8 cellular contexts compared by ENCODE assay signal in the genomic region with DNA sequence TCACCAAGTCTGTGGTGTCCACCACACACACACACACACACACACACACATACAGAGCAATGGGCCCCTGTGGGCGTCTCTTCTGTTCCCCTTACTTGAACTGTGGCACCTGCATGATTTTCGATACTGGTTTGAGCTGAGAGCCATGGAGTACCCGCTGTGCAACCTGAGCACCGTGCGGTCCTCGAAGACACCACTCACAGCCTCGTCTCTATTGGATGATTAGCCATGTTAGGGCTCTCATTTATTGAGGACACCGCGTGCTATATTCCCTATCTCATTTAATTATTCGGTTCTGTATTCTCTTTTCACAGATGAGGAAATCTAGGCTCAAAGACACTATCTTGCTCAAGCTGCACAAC. TPM values are rescaled to one million over a fixed set of nuclear protein-coding genes. Genes with fewer than 3 reads are reported as not detected.
DNase-seq lines count a peak whose midpoint lies in the region; ATAC-seq and TF ChIP-seq lines count a peak whose summit lies in the region.

No MANE protein-coding gene starts in this region.

- H3K79me2 ChIP-seq in GM23338 (replicated peaks; ENCODE audit: insufficient read depth): peaks cover 19% of the 10 kb centered on the region

- H3K4me3 Mint-ChIP-seq in GM23338: peak overlapping the region; percentile 67
- H3K4me3 Mint-ChIP-seq in activated naive CD8-positive, alpha-beta T cell treated with anti-CD3 and anti-CD28 coated beads for 36 hours: peak overlapping the region; percentile 47
- H3K4me3 Mint-ChIP-seq in memory B cell: peak overlapping the region; percentile 52

- H4K20me1 ChIP-seq in GM23338 (replicated peaks; ENCODE audit: insufficient read depth): peaks cover 5% of the 10 kb centered on the region; the same call in 1 of the 2 replicates

- intact Hi-C loops in A673 (cut with micrococcal nuclease; ENCODE audit: unreplicated experiment): no loop called here

- ATAC-seq in GM23338: peak; percentile 26
- no peak for ATAC-seq in memory B cell (ENCODE audit: low read depth)
- ATAC-seq in GM21576 (IDR thresholded peaks at IDR 0.05; ENCODE audit: unreplicated experiment): no peak

- DNase-seq in A673 (ENCODE audit: low spot score) (peak; percentile 6), GM23338 (ENCODE audit: low spot score) (peak; percentile 46), memory B cell (ENCODE audit: low spot score in 2 of 2) (no peak), GM19240 (ENCODE audit: insufficient read length, low spot score) (no peak), GDM1 (lab: John Stamatoyannopoulos, UW) (no peak), NOMO-1 treated with DMSO at 0.1 percent for 48 hours (lab: John Stamatoyannopoulos, UW; ENCODE audit: unreplicated experiment) (no peak)
- DNase-seq in activated naive CD8-positive, alpha-beta T cell treated with anti-CD3 and anti-CD28 coated beads for 36 hours: no peak

- H3K27me3 Mint-ChIP-seq in GM23338 (ENCODE audit: insufficient read depth, low read depth, poor library complexity) (peaks cover 27% of the 10 kb centered on the region), memory B cell (peaks cover 33% of the 10 kb centered on the region)
- H3K27me3 Mint-ChIP-seq in activated naive CD8-positive, alpha-beta T cell treated with anti-CD3 and anti-CD28 coated beads for 36 hours: peaks cover 58% of the 10 kb centered on the region

- H3K36me3 Mint-ChIP-seq in GM23338 (ENCODE audit: low read depth) (no peaks in the 10 kb centered on the region; the same call in 2 of the 3 replicates), memory B cell (no peaks in the 10 kb centered on the region)
- no peaks in the 10 kb centered on the region for H3K36me3 Mint-ChIP-seq in activated naive CD8-positive, alpha-beta T cell treated with anti-CD3 and anti-CD28 coated beads for 36 hours

- H3K36me3 ChIP-seq in A673 (ENCODE audit: insufficient read depth, low read length, poor library complexity, severe bottlenecking): no peaks in the 10 kb centered on the region
- no peaks in the 10 kb centered on the region for H3K36me3 ChIP-seq in GM23338 (ENCODE audit: insufficient read depth)

- TF ChIP-seq CTCF in A673 (conservative IDR thresholded peaks at IDR 0.05; ENCODE audit: low read depth, low read length) (no peak), GM23338 (conservative IDR thresholded peaks at IDR 0.05; ENCODE audit: low read depth in 2 of 2) (no peak)

- H3K27me3 ChIP-seq in A673 (replicated peaks; ENCODE audit: insufficient read depth, low read depth, low read length, poor library complexity) (no peaks in the 10 kb centered on the region), GM23338 (ENCODE audit: insufficient read depth) (peaks cover 45% of the 10 kb centered on the region)

- peak overlapping the region; percentile 80 for H3K4me3 ChIP-seq in A673 (ENCODE audit: low read depth, low read length, poor library complexity, severe bottlenecking)
- peak overlapping the region; percentile 83 for H3K4me3 ChIP-seq in GM23338

- BruUV-seq in A673 (replicated peaks; lab: Mats Ljungman, UMichigan): no TSS peak

- no peaks in the 10 kb centered on the region for H3K9me3 ChIP-seq in A673 (ENCODE audit: low read depth, low read length, poor library complexity, severe bottlenecking)

- POLR2A ChIA-PET in A673 (lab: Charles Lee; ENCODE audit: low non-redundant PET): interaction anchor here (0.5 kb wide), 2 partner anchors 252 to 314 kb away, joined by 3 to 4 read pairs; no protein-coding TSS in a partner anchor

- peaks cover 18% of the 10 kb centered on the region for H3K4me1 Mint-ChIP-seq in GM23338
- peaks cover 6% of the 10 kb centered on the region for H3K4me1 Mint-ChIP-seq in activated naive CD8-positive, alpha-beta T cell treated with anti-CD3 and anti-CD28 coated beads for 36 hours
- H3K4me1 Mint-ChIP-seq in memory B cell: peaks cover 7% of the 10 kb centered on the region

- H3K9me2 ChIP-seq in GM23338 (ENCODE audit: insufficient read depth): no peaks in the 10 kb centered on the region

- peak overlapping the region; percentile 89 for H3K4me2 ChIP-seq in GM23338

- H2AFZ ChIP-seq in GM23338: peak overlapping the region; percentile 93

- H3K27ac ChIP-seq in A673 (ENCODE audit: low read depth, low read length, poor library complexity, severe bottlenecking) (no peak overlapping the region), GM23338 (ENCODE audit: low read depth) (no peak overlapping the region)

- H3K4me1 ChIP-seq in A673 (ENCODE audit: insufficient read depth, low read length, poor library complexity, severe bottlenecking): no peaks in the 10 kb centered on the region
- H3K4me1 ChIP-seq in GM23338 (ENCODE audit: insufficient read depth): peaks cover 18% of the 10 kb centered on the region; the same call in 1 of the 2 replicates

- H3K27ac Mint-ChIP-seq in GM23338 (no peak overlapping the region), memory B cell (no peak overlapping the region)
- no peak overlapping the region for H3K27ac Mint-ChIP-seq in activated naive CD8-positive, alpha-beta T cell treated with anti-CD3 and anti-CD28 coated beads for 36 hours

- CTCF ChIA-PET in A673 (lab: Charles Lee): interaction anchor here (0.5 kb wide), 1 partner anchor 11 kb away, joined by 3 read pairs; no protein-coding TSS in a partner anchor

- H3K9me3 Mint-ChIP-seq in GM23338 (no peaks in the 10 kb centered on the region), memory B cell (peaks cover 9% of the 10 kb centered on the region)
- H3K9me3 Mint-ChIP-seq in activated naive CD8-positive, alpha-beta T cell treated with anti-CD3 and anti-CD28 coated beads for 36 hours: no peaks in the 10 kb centered on the region

- H3F3A ChIP-seq in GM23338 (replicated peaks; ENCODE audit: low read depth): peaks cover 2% of the 10 kb centered on the region; the same call in 1 of the 2 replicates

TF ChIP-seq in GM23338, 12 proteins besides CTCF, POLR2A, EP300 and RAD21 (continues in another document):
- no peak for TF ChIP-seq NANOG (IDR thresholded peaks at IDR 0.05; ENCODE audit: borderline replicate concordance)
- no peak for TF ChIP-seq STAT1 (IDR thresholded peaks at IDR 0.05; ENCODE audit: unreplicated experiment)
- TF ChIP-seq, protein P1, sequence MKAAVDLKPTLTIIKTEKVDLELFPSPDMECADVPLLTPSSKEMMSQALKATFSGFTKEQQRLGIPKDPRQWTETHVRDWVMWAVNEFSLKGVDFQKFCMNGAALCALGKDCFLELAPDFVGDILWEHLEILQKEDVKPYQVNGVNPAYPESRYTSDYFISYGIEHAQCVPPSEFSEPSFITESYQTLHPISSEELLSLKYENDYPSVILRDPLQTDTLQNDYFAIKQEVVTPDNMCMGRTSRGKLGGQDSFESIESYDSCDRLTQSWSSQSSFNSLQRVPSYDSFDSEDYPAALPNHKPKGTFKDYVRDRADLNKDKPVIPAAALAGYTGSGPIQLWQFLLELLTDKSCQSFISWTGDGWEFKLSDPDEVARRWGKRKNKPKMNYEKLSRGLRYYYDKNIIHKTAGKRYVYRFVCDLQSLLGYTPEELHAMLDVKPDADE (IDR thresholded peaks at IDR 0.05): no peak
- TF ChIP-seq JUNB (IDR thresholded peaks at IDR 0.05; ENCODE audit: unreplicated experiment): no peak
- TF ChIP-seq, protein P2, sequence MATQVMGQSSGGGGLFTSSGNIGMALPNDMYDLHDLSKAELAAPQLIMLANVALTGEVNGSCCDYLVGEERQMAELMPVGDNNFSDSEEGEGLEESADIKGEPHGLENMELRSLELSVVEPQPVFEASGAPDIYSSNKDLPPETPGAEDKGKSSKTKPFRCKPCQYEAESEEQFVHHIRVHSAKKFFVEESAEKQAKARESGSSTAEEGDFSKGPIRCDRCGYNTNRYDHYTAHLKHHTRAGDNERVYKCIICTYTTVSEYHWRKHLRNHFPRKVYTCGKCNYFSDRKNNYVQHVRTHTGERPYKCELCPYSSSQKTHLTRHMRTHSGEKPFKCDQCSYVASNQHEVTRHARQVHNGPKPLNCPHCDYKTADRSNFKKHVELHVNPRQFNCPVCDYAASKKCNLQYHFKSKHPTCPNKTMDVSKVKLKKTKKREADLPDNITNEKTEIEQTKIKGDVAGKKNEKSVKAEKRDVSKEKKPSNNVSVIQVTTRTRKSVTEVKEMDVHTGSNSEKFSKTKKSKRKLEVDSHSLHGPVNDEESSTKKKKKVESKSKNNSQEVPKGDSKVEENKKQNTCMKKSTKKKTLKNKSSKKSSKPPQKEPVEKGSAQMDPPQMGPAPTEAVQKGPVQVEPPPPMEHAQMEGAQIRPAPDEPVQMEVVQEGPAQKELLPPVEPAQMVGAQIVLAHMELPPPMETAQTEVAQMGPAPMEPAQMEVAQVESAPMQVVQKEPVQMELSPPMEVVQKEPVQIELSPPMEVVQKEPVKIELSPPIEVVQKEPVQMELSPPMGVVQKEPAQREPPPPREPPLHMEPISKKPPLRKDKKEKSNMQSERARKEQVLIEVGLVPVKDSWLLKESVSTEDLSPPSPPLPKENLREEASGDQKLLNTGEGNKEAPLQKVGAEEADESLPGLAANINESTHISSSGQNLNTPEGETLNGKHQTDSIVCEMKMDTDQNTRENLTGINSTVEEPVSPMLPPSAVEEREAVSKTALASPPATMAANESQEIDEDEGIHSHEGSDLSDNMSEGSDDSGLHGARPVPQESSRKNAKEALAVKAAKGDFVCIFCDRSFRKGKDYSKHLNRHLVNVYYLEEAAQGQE (IDR thresholded peaks at IDR 0.05; ENCODE audit: unreplicated experiment): no peak
- TF ChIP-seq EZH2 (IDR thresholded peaks at IDR 0.05; ENCODE audit: low read depth, unreplicated experiment): no peak
- no peak for TF ChIP-seq ZNF331 (CRISPR knock-in tag; IDR thresholded peaks at IDR 0.05; ENCODE audit: low read depth)
- TF ChIP-seq EZH2phosphoT487 (IDR thresholded peaks at IDR 0.05; ENCODE audit: unreplicated experiment): no peak
- no peak for TF ChIP-seq CREB1 (CRISPR knock-in tag; IDR thresholded peaks at IDR 0.05; ENCODE audit: low read depth)
- TF ChIP-seq ZNF114 (CRISPR knock-in tag; IDR thresholded peaks at IDR 0.05): no peak

RNA-seq across cellular contexts. Expression of a gene that starts 0.6 kb away (rescaled TPM):
- total RNA-seq in A673 (2021): 8.3 and 13.0 TPM in 2 replicates
- total RNA-seq in GM23338 (2014; rRNA removed; shearing (Covaris generic)): 15.1 and 16.2 TPM in 2 replicates
- polyA plus RNA-seq in GM23338 (2016; fragmentation: Nextera tagmentation; extraction: Ambion mirVana): 12.7 and 13.8 TPM in 2 replicates
- total RNA-seq in activated naive CD8-positive, alpha-beta T cell treated with anti-CD3 and anti-CD28 coated beads for 36 hours: 1 to 10 TPM; 1.7 to 2.2 TPM

Comparison
In these comparisons a context has a peak if more than half of its experiments do, and no peak if none do; other contexts are left out.
1. DNase-seq: peak in A673 (single experiment) and GM23338 (single experiment); none in activated naive CD8-positive, alpha-beta T cell treated with anti-CD3 and anti-CD28 coated beads for 36 hours (single experiment), memory B cell (0 of 2), GM19240 (single experiment), GDM1 (single experiment) and NOMO-1 treated with DMSO at 0.1 percent for 48 hours (single experiment).
2. Peak in every context shown above with its lines, with median percentiles within 50 percentile points of each other: H3K4me3 Mint-ChIP-seq.